In genomic region chr7:55178863-55179773, GRCh38 we compare ENCODE assay signal across 1 cellular context.
A peak's percentile ranks its signal among the peaks of the same experiment; 100 is the strongest.
TF ChIP-seq lines count a peak whose summit lies in the region.

No MANE protein-coding gene starts in this region.

TF ChIP-seq in HepG2, 621 proteins besides CTCF, POLR2A, EP300 and RAD21 (continued from another document and continues in another):
- no peak for TF ChIP-seq ZNF276 (CRISPR knock-in tag; IDR thresholded peaks at IDR 0.05; ENCODE audit: low read depth)
- no peak for TF ChIP-seq ZNF646 (CRISPR knock-in tag; IDR thresholded peaks at IDR 0.05)
- peak; percentile 41; the same call in 1 of the 2 replicates for TF ChIP-seq STAG1 (CRISPR knock-in tag; IDR thresholded peaks at IDR 0.05)
- peak; percentile 43; the same call in 1 of the 2 replicates for TF ChIP-seq ZNF143 (CRISPR knock-in tag; IDR thresholded peaks at IDR 0.05)
- no peak for TF ChIP-seq MLLT10 (CRISPR knock-in tag; IDR thresholded peaks at IDR 0.05)
- no peak; the same call in 1 of the 2 replicates for TF ChIP-seq ZNF44 (CRISPR knock-in tag; IDR thresholded peaks at IDR 0.05)
- TF ChIP-seq ZNF891 (CRISPR knock-in tag; IDR thresholded peaks at IDR 0.05), result no peak
- no peak for TF ChIP-seq PAF1 (CRISPR knock-in tag; IDR thresholded peaks at IDR 0.05)
- TF ChIP-seq CHCHD3 (CRISPR knock-in tag; IDR thresholded peaks at IDR 0.05), result no peak
- TF ChIP-seq FOXK1 (CRISPR knock-in tag; IDR thresholded peaks at IDR 0.05; ENCODE audit: borderline replicate concordance, low read depth), result peak; percentile 39; the same call in 1 of the 2 replicates
- TF ChIP-seq ZSCAN21 (CRISPR knock-in tag; IDR thresholded peaks at IDR 0.05; ENCODE audit: borderline replicate concordance), result no peak; the same call in 1 of the 2 replicates
- no peak for TF ChIP-seq NR3C1 (CRISPR knock-in tag; IDR thresholded peaks at IDR 0.05)
- TF ChIP-seq TAF1 (CRISPR knock-in tag; IDR thresholded peaks at IDR 0.05), result peak; percentile 81
- TF ChIP-seq HMGXB4 (CRISPR knock-in tag; IDR thresholded peaks at IDR 0.05; ENCODE audit: borderline replicate concordance in 1 of 2, low read depth in 1 of 2), result peak in 1 of 2 experiments; percentile 58; a peak in 2 of 4 replicates
- no peak for TF ChIP-seq IKZF4 (CRISPR knock-in tag; IDR thresholded peaks at IDR 0.05; ENCODE audit: borderline replicate concordance, low read depth, not compliant biosample characterization)
- TF ChIP-seq CHD2 (IDR thresholded peaks at IDR 0.05; ENCODE audit: low read depth, low read length), result no peak
- TF ChIP-seq MBD4 (IDR thresholded peaks at IDR 0.05; ENCODE audit: borderline replicate concordance, low read length), result no peak
- TF ChIP-seq ZBTB49 (CRISPR knock-in tag; IDR thresholded peaks at IDR 0.05; ENCODE audit: borderline replicate concordance), result no peak
- TF ChIP-seq HOXA5 (CRISPR knock-in tag; IDR thresholded peaks at IDR 0.05), result no peak
- 0 out of 2 replicates have a peak, but pooled peaks have one; percentile 60 for TF ChIP-seq SMAD1 (CRISPR knock-in tag; IDR thresholded peaks at IDR 0.05; ENCODE audit: borderline replicate concordance, low read depth)
- TF ChIP-seq GZF1 (CRISPR knock-in tag; IDR thresholded peaks at IDR 0.05), result no peak
- TF ChIP-seq NFE2 (CRISPR knock-in tag; IDR thresholded peaks at IDR 0.05), result no peak
- TF ChIP-seq RFX3 (CRISPR knock-in tag; IDR thresholded peaks at IDR 0.05), result no peak
- peak; percentile 78 for TF ChIP-seq FOXA3 (CRISPR knock-in tag; IDR thresholded peaks at IDR 0.05)
- no peak for TF ChIP-seq PHB2 (IDR thresholded peaks at IDR 0.05; ENCODE audit: partially characterized antibody)
- TF ChIP-seq ZNF556 (CRISPR knock-in tag; IDR thresholded peaks at IDR 0.05; ENCODE audit: borderline replicate concordance), result 0 out of 2 replicates have a peak, but pooled peaks have one; percentile 47
- no peak; the same call in 1 of the 2 replicates for TF ChIP-seq NAIF1 (CRISPR knock-in tag; IDR thresholded peaks at IDR 0.05; ENCODE audit: borderline replicate concordance)
- peak; percentile 84 for TF ChIP-seq MEIS2 (CRISPR knock-in tag; IDR thresholded peaks at IDR 0.05)
- no peak for TF ChIP-seq ZFP37 (CRISPR knock-in tag; IDR thresholded peaks at IDR 0.05; ENCODE audit: borderline replicate concordance)
- no peak for TF ChIP-seq CHD4 (IDR thresholded peaks at IDR 0.05; ENCODE audit: borderline replicate concordance, low read length)
- TF ChIP-seq SOX5 (CRISPR knock-in tag; IDR thresholded peaks at IDR 0.05; ENCODE audit: borderline replicate concordance), result peak; percentile 79
- peak; percentile 90 for TF ChIP-seq ATF2 (CRISPR knock-in tag; IDR thresholded peaks at IDR 0.05)
- no peak for TF ChIP-seq ZSCAN20 (CRISPR knock-in tag; IDR thresholded peaks at IDR 0.05; ENCODE audit: borderline replicate concordance)
- TF ChIP-seq PRPF4 (IDR thresholded peaks at IDR 0.05; ENCODE audit: low read depth, low read length, poor library complexity, severe bottlenecking), result no peak
- no peak for TF ChIP-seq ZNF616 (CRISPR knock-in tag; IDR thresholded peaks at IDR 0.05; ENCODE audit: low read depth)
- TF ChIP-seq YEATS4 (CRISPR knock-in tag; IDR thresholded peaks at IDR 0.05; ENCODE audit: borderline replicate concordance), result peak; percentile 72; the same call in 1 of the 2 replicates
- peak; percentile 81 for TF ChIP-seq ZNF574 (CRISPR knock-in tag; IDR thresholded peaks at IDR 0.05)
- no peak for TF ChIP-seq EED (CRISPR knock-in tag; IDR thresholded peaks at IDR 0.05)
- TF ChIP-seq ZUFSP (CRISPR knock-in tag; IDR thresholded peaks at IDR 0.05; ENCODE audit: borderline replicate concordance), result no peak
- TF ChIP-seq PCBP2 (optimal IDR thresholded peaks at IDR 0.05; ENCODE audit: low read depth, low read length, poor library complexity, severe bottlenecking), result no peak
- peak; percentile 62 for TF ChIP-seq ETV5 (CRISPR knock-in tag; IDR thresholded peaks at IDR 0.05; ENCODE audit: borderline replicate concordance)
- peak; percentile 55 for TF ChIP-seq ZNF441 (CRISPR knock-in tag; IDR thresholded peaks at IDR 0.05; ENCODE audit: borderline replicate concordance)
- peak; percentile 67; the same call in 1 of the 2 replicates for TF ChIP-seq RFXAP (CRISPR knock-in tag; IDR thresholded peaks at IDR 0.05; ENCODE audit: borderline replicate concordance)
- TF ChIP-seq GLI4 (CRISPR knock-in tag; IDR thresholded peaks at IDR 0.05; ENCODE audit: borderline replicate concordance), result no peak
- TF ChIP-seq FOXP1 (IDR thresholded peaks at IDR 0.05), result no peak
- TF ChIP-seq FOXP1 (CRISPR knock-in tag; IDR thresholded peaks at IDR 0.05), result peak; percentile 90
- TF ChIP-seq ZMYM2 (CRISPR knock-in tag; IDR thresholded peaks at IDR 0.05), result peak; percentile 69; the same call in 1 of the 2 replicates
- TF ChIP-seq ONECUT2 (CRISPR knock-in tag; IDR thresholded peaks at IDR 0.05), result no peak
